In the genomic region with DNA sequence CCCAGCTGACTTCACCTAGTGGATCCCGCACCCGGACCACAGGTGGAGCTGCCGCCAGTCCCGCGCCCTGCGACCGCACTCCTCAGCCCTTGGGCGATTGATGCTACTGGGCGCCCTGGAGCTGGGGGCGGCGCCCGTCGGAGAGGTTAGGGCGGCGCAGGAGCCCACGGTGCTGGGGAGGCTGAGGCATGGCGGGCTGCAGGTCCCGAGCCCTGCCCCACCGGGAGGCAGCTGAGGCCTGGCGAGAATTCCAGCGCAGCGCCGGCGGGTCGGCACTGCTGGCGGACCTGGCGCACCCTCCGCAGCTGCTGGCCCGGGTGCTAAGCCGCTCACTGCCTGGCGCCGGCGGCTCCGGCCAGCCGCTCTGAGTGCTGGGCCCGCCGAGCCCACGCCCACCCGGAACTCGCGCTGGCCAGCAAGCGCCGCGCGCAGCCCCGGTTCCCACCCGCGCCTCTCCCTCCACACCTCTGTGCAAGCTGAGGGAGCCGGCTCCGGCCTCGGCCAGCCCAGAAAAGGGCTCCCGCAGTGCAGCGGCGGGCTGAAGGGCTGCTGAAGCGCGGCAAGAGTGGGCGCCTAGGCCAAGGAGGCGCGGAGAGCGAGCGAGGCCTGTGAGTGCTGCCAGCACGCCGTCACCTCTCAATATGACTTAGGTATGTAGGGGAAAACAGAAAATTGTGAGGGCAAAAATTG, we compare ENCODE assay signal across 17 cellular contexts.
DNase-seq lines count a peak whose midpoint lies in the region; ATAC-seq and TF ChIP-seq lines count a peak whose summit lies in the region.
"Had no signal": no experiment of that assay in that cellular context is flagged by ENCODE, and none has a peak within 500 bp of the region (broad histone marks: within the 10 kb centered on the region; RNA-seq: fewer than 3 reads in every experiment).

No MANE protein-coding gene starts in this region.

- no peaks in the 10 kb centered on the region for H3K36me3 ChIP-seq in H7 (replicated peaks; ENCODE audit: control insufficient read depth, insufficient read depth, low read length)
- H3K36me3 ChIP-seq in NT2/D1 (ENCODE audit: insufficient read depth, insufficient read length, low read length) = no peaks in the 10 kb centered on the region
- no peaks in the 10 kb centered on the region for H3K36me3 ChIP-seq in iPS DF 6.9 (ENCODE audit: control insufficient read depth, insufficient read depth, low read length)
- no peaks in the 10 kb centered on the region for H3K36me3 ChIP-seq in smooth muscle cell (ENCODE audit: low read depth)
- H3K36me3 ChIP-seq in right lobe of liver = no peaks in the 10 kb centered on the region

- no peak overlapping the region for H3K9ac ChIP-seq in NT2/D1 (ENCODE audit: insufficient read length, low read depth)
- no peak overlapping the region for H3K9ac ChIP-seq in smooth muscle cell (ENCODE audit: low read depth)
- H3K9ac ChIP-seq: KMS-11 had no signal

- TF ChIP-seq POLR2A in right lobe of liver (IDR thresholded peaks at IDR 0.05) = no peak

- H3F3A ChIP-seq in smooth muscle cell (ENCODE audit: low read depth) = no peaks in the 10 kb centered on the region

- ATAC-seq in left cardiac atrium = no peak
- ATAC-seq in right lobe of liver = no peak
- ATAC-seq: HepG2, SK-N-SH treated with all-trans-retinoic acid at 6 μM for 48 hours had no signal

- no peak overlapping the region for H3K27ac ChIP-seq in iPS DF 6.9 (ENCODE audit: low read length)
- H3K27ac ChIP-seq in smooth muscle cell (ENCODE audit: low read depth) = no peak overlapping the region
- no peak overlapping the region for H3K27ac ChIP-seq in right lobe of liver
- H3K27ac ChIP-seq: KMS-11 had no signal

- no peaks in the 10 kb centered on the region for H3K9me3 ChIP-seq in NT2/D1 (ENCODE audit: insufficient read depth, low read length)
- no peaks in the 10 kb centered on the region for H3K9me3 ChIP-seq in iPS DF 6.9 (ENCODE audit: control insufficient read depth, insufficient read depth, low read length)
- H3K9me3 ChIP-seq in smooth muscle cell (replicated peaks; ENCODE audit: low read depth) = no peaks in the 10 kb centered on the region
- H3K9me3 ChIP-seq in right lobe of liver = no peaks in the 10 kb centered on the region

- no peaks in the 10 kb centered on the region for H4K20me1 ChIP-seq in smooth muscle cell (ENCODE audit: low read depth)

- H3K27me3 ChIP-seq in H7 (ENCODE audit: control insufficient read depth, insufficient read depth, low read length) (no peaks in the 10 kb centered on the region), NT2/D1 (ENCODE audit: insufficient read depth, insufficient read length) (no peaks in the 10 kb centered on the region), iPS DF 6.9 (ENCODE audit: control insufficient read depth, insufficient read depth, low read length) (no peaks in the 10 kb centered on the region), smooth muscle cell (ENCODE audit: low read depth) (no peaks in the 10 kb centered on the region), right lobe of liver (no peaks in the 10 kb centered on the region)

- peak overlapping the region; percentile 58 for H2AFZ ChIP-seq in smooth muscle cell (ENCODE audit: low read depth)

- no peaks in the 10 kb centered on the region for H3K4me1 ChIP-seq in NT2/D1 (ENCODE audit: insufficient read depth, insufficient read length)
- no peaks in the 10 kb centered on the region for H3K4me1 ChIP-seq in iPS DF 6.9 (ENCODE audit: control insufficient read depth, insufficient read depth, low read length)
- H3K4me1 ChIP-seq in smooth muscle cell (ENCODE audit: low read depth) = no peaks in the 10 kb centered on the region
- H3K4me1 ChIP-seq in right lobe of liver = no peaks in the 10 kb centered on the region

- H3K4me3 ChIP-seq in H7 (ENCODE audit: insufficient read depth, low read depth, low read length) = peak overlapping the region; percentile 25; the same call in 1 of the 2 replicates
- peak overlapping the region; percentile 24 for H3K4me3 ChIP-seq in NT2/D1 (ENCODE audit: insufficient read length, low read depth)
- H3K4me3 ChIP-seq in iPS DF 6.9 (ENCODE audit: low read length) = peak overlapping the region; percentile 35; the same call in 1 of the 2 replicates
- peak overlapping the region; percentile 45 for H3K4me3 ChIP-seq in smooth muscle cell
- no peak overlapping the region for H3K4me3 ChIP-seq in right lobe of liver

- no peaks in the 10 kb centered on the region for H3K79me2 ChIP-seq in smooth muscle cell (ENCODE audit: low read depth)

- H3K4me2 ChIP-seq in smooth muscle cell = peak overlapping the region; percentile 67
- H3K4me2 ChIP-seq: KMS-11 had no signal

- intact Hi-C loops in left cardiac atrium (cut with DNase I) = no loop called here
- intact Hi-C loops in right lobe of liver (cut with DNase I) = no loop called here

- no CpG with 5 or more reads among the region's 63 CpGs for WGBS in iPS DF 6.9 (ENCODE audit: insufficient coverage, insufficient read length)
- WGBS in smooth muscle cell (ENCODE audit: low lambda C conversion rate) = 59% methylated on average over 54 of the region's 63 CpGs
- WGBS in right lobe of liver (ENCODE audit: insufficient coverage, low coverage, low lambda C conversion rate, missing lambda C conversion rate) = 93% methylated on average over 11 of the region's 63 CpGs

- DNase-seq in H7 (no peak), NT2/D1 (ENCODE audit: low read depth, low spot score) (no peak), iPS DF 6.9 (ENCODE audit: low read depth, low spot score) (no peak), smooth muscle cell (lab: John Stamatoyannopoulos, UW; ENCODE audit: unreplicated experiment) (no peak), left cardiac atrium (no peak), right lobe of liver (no peak), NCI-H446 treated with DMSO at 0.1 percent for 48 hours (lab: John Stamatoyannopoulos, UW) (no peak)
- no peak for DNase-seq in activated naive CD4-positive, alpha-beta T cell treated with Interleukin-2 at 50 U/mL for 16 hours
- DNase-seq: AML-193, COR-L47, NCI-H1048, NCI-H2081, NCI-H524 treated with DMSO at 0.1 percent for 48 hours, SHP77 treated with DMSO at 0.1 percent for 48 hours had no signal

- TF ChIP-seq CTCF in smooth muscle cell (IDR thresholded peaks at IDR 0.05; ENCODE audit: borderline replicate concordance, insufficient read depth, poor library complexity, severe bottlenecking) = no peak
- TF ChIP-seq CTCF in right lobe of liver (IDR thresholded peaks at IDR 0.05) = no peak

Comparison
In these comparisons a context has a peak if more than half of its experiments do, and no peak if none do; other contexts are left out.
1. H3K4me3 ChIP-seq: peak in H7 (single experiment), NT2/D1 (single experiment), iPS DF 6.9 (single experiment) and smooth muscle cell (single experiment); none in right lobe of liver (0 of 3).